In the genomic region with DNA sequence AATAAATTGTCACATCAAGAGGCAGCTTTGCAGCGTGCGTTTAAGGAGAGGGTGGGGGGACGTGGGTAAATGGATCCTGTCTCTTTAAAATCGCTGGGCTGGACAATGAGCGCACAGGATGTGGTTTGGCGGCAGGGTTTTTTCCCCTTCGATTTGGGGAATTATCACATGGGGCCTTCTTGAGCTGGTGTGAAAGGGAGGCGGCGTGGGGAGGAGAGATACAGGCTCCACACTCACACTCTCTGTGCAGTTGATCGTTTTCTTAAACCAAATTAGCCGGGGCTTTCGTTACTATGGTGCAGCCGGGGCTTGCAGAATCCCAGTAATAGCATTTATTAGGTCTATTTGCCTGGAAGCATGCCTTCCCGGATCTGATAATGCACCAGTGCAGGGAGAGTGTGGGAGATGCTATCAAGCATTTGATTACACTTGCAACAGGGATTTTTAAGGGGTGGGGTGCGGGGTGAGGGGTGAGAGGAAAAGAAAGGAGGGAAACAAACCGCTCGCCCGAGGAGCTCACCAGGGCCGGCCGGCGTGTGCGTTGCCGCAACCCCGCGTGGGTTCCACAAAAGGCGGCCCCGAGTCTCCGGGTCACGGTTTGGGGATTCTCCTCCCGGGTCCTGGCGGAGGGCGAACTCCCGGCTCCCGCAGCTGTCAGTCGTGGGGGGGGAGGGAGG, we compare ENCODE assay signal across 8 cellular contexts. TPM values are rescaled to one million over a fixed set of nuclear protein-coding genes. Genes with fewer than 3 reads are reported as not detected.
A peak's percentile ranks its signal among the peaks of the same experiment; 100 is the strongest.
DNase-seq lines count a peak whose midpoint lies in the region; ATAC-seq and TF ChIP-seq lines count a peak whose summit lies in the region.

No MANE protein-coding gene starts in this region.

- intact Hi-C loops in CD8-positive, alpha-beta T cell (cut with DNase I, micrococcal nuclease): loop anchor here (1.0 to 10.0 kb wide), 5 partner anchors 36 to 1039 kb away; partner anchors contain the start of gene KIAA0513 (in 2 of the 2)

- H3K27ac Mint-ChIP-seq in CD8-positive, alpha-beta T cell: peak overlapping the region; percentile 92

- DNase-seq in CD8-positive, alpha-beta T cell: peak; percentile 43 to 80 (median 63)
- peak; percentile 60 to 86 for DNase-seq in HL-60 (ENCODE audit: low read depth in 1 of 2, low spot score in 1 of 2)
- DNase-seq in RWPE2 (ENCODE audit: low spot score): peak; percentile 59
- DNase-seq in activated effector memory CD4-positive, alpha-beta T cell treated with anti-CD3 and anti-CD28 coated beads, Interleukin-2, amount 50 U/mL, for 16 hours: peak; percentile 88
- peak; percentile 92 for DNase-seq in foreskin melanocyte
- DNase-seq in nucleus accumbens (lab: John Stamatoyannopoulos, UW): peak in 40 of 56 donors; percentile 8 to 72 (median 39)

- H3K4me3 Mint-ChIP-seq in CD8-positive, alpha-beta T cell: peak overlapping the region; percentile 93

- H3K27me3 ChIP-seq in CD8-positive, alpha-beta T cell (ENCODE audit: insufficient read depth, low read length): no peaks in the 10 kb centered on the region
- H3K27me3 ChIP-seq in HL-60 (ENCODE audit: insufficient read depth, poor library complexity, severe bottlenecking): no peaks in the 10 kb centered on the region
- no peaks in the 10 kb centered on the region for H3K27me3 ChIP-seq in RWPE2 (ENCODE audit: insufficient read depth, poor library complexity, severe bottlenecking)

- no peaks in the 10 kb centered on the region for H3K9me3 Mint-ChIP-seq in CD8-positive, alpha-beta T cell

- no peaks in the 10 kb centered on the region for H3K9me3 ChIP-seq in CD8-positive, alpha-beta T cell (ENCODE audit: low read length)
- no peaks in the 10 kb centered on the region for H3K9me3 ChIP-seq in RWPE2 (ENCODE audit: severe bottlenecking)

- H3K36me3 Mint-ChIP-seq in CD8-positive, alpha-beta T cell: peaks cover 12% of the 10 kb centered on the region

- H3K4me1 Mint-ChIP-seq in CD8-positive, alpha-beta T cell (ENCODE audit: low read depth): peaks cover 37% of the 10 kb centered on the region

- peak overlapping the region; percentile 58 for H3K4me3 ChIP-seq in CD8-positive, alpha-beta T cell (ENCODE audit: low read depth, low read length)
- H3K4me3 ChIP-seq in HL-60 (replicated peaks; ENCODE audit: insufficient read depth, low read length) (peak overlapping the region; percentile 64), RWPE2 (ENCODE audit: severe bottlenecking) (peak overlapping the region; percentile 72)

- CTCF ChIA-PET in CD8-positive, alpha-beta T cell (lab: Charles Lee): interaction anchor here (0.9 to 5.6 kb wide), 11 partner anchors 13 to 134 kb away, joined by 3 to 33 read pairs (median 6); partner anchors contain the start of gene GSE1

- H3K36me3 ChIP-seq in CD8-positive, alpha-beta T cell (ENCODE audit: insufficient read depth, low read length): no peaks in the 10 kb centered on the region
- no peaks in the 10 kb centered on the region for H3K36me3 ChIP-seq in RWPE2 (ENCODE audit: low read depth)

- peak overlapping the region; percentile 56 for H3K27ac ChIP-seq in CD8-positive, alpha-beta T cell (ENCODE audit: low read depth, low read length)
- H3K27ac ChIP-seq in HL-60 (replicated peaks): peak overlapping the region; percentile 98
- peak overlapping the region; percentile 88 for H3K27ac ChIP-seq in RWPE2 (ENCODE audit: poor library complexity, severe bottlenecking)
- H3K27ac ChIP-seq in temporal lobe (ENCODE audit: low read depth, low read length): peak overlapping the region; percentile 57

- no peak for TF ChIP-seq CTCF in CD8-positive, alpha-beta T cell (IDR thresholded peaks at IDR 0.05)
- TF ChIP-seq CTCF in HL-60 (IDR thresholded peaks at IDR 0.05; ENCODE audit: insufficient read depth, low read length) (no peak), RWPE2 (IDR thresholded peaks at IDR 0.05; ENCODE audit: poor library complexity, severe bottlenecking) (no peak)

- H3K4me1 ChIP-seq in CD8-positive, alpha-beta T cell (ENCODE audit: insufficient read depth, low read length): peaks cover 27% of the 10 kb centered on the region
- H3K4me1 ChIP-seq in RWPE2 (ENCODE audit: insufficient read depth, poor library complexity, severe bottlenecking): peaks cover 13% of the 10 kb centered on the region

- peak; percentile 39 for ATAC-seq in CD8-positive, alpha-beta T cell
- ATAC-seq in GM19395 (IDR thresholded peaks at IDR 0.05; ENCODE audit: unreplicated experiment) (peak; percentile 53), RWPE2 (ENCODE audit: low read depth) (peak; percentile 48)

- no peaks in the 10 kb centered on the region for H3K27me3 Mint-ChIP-seq in CD8-positive, alpha-beta T cell (ENCODE audit: low read depth)

- POLR2A ChIA-PET in CD8-positive, alpha-beta T cell (lab: Charles Lee): interaction anchor here (0.8 to 2.5 kb wide), 18 partner anchors 10 to 133 kb away, joined by 3 to 15 read pairs (median 4); partner anchors contain the start of gene GSE1

RNA-seq across cellular contexts. Expression of gene GSE1, which starts 58.9 kb away (rescaled TPM):
- 10 to 100 TPM; 67.8 to 72.1 TPM for total RNA-seq in CD8-positive, alpha-beta T cell
- 32.9 TPM for total RNA-seq in temporal lobe

Comparison
In these comparisons a context has a peak if more than half of its experiments do, and no peak if none do; other contexts are left out.
1. Peak in every context shown above with its lines: DNase-seq, ATAC-seq, H3K4me3 ChIP-seq and H3K27ac ChIP-seq.
2. DNase-seq: peak in every context shown above with its lines; median percentile 92 in foreskin melanocyte; 88 in activated effector memory CD4-positive, alpha-beta T cell treated with anti-CD3 and anti-CD28 coated beads, Interleukin-2, amount 50 U/mL, for 16 hours; 73 in HL-60; 63 in CD8-positive, alpha-beta T cell; 59 in RWPE2; 39 in nucleus accumbens.